Comparison of ENCODE assay signal across 1 cellular context in the genomic region with DNA sequence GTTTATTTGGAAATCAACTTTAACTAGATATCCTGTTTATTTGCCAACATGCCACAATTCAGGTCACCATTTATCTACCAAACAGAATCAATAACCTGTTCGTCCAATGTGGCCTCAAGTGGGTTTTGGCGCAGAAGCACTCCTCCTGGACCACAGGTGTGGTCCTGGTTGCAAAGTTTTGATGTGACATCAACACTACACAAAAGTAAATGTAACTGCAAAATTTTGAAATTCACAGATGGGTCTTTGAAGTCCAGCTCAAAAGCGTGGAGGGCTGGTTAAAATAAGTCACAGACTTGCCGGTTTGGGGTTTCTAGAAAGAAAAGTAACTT.
TF ChIP-seq lines count a peak whose summit lies in the region.

No MANE protein-coding gene starts in this region.

TF ChIP-seq in GM23338, 12 proteins besides CTCF, POLR2A, EP300 and RAD21 (continued from another document):
- TF ChIP-seq STAT1 (IDR thresholded peaks at IDR 0.05; ENCODE audit: unreplicated experiment) = no peak
- no peak for TF ChIP-seq EZH2 (IDR thresholded peaks at IDR 0.05; ENCODE audit: low read depth, unreplicated experiment)
- TF ChIP-seq POLR2AphosphoS5 (IDR thresholded peaks at IDR 0.05; ENCODE audit: low read depth) = no peak
